Comparison of ENCODE assay signal across 3 cellular contexts in genomic region chr6:139832493-139832892, GRCh38.
TF ChIP-seq lines count a peak whose summit lies in the region.

No MANE protein-coding gene starts in this region.

TF ChIP-seq in GM23338, 12 proteins besides CTCF, POLR2A, EP300 and RAD21 (continued from another document and continues in another):
- TF ChIP-seq, protein P1, sequence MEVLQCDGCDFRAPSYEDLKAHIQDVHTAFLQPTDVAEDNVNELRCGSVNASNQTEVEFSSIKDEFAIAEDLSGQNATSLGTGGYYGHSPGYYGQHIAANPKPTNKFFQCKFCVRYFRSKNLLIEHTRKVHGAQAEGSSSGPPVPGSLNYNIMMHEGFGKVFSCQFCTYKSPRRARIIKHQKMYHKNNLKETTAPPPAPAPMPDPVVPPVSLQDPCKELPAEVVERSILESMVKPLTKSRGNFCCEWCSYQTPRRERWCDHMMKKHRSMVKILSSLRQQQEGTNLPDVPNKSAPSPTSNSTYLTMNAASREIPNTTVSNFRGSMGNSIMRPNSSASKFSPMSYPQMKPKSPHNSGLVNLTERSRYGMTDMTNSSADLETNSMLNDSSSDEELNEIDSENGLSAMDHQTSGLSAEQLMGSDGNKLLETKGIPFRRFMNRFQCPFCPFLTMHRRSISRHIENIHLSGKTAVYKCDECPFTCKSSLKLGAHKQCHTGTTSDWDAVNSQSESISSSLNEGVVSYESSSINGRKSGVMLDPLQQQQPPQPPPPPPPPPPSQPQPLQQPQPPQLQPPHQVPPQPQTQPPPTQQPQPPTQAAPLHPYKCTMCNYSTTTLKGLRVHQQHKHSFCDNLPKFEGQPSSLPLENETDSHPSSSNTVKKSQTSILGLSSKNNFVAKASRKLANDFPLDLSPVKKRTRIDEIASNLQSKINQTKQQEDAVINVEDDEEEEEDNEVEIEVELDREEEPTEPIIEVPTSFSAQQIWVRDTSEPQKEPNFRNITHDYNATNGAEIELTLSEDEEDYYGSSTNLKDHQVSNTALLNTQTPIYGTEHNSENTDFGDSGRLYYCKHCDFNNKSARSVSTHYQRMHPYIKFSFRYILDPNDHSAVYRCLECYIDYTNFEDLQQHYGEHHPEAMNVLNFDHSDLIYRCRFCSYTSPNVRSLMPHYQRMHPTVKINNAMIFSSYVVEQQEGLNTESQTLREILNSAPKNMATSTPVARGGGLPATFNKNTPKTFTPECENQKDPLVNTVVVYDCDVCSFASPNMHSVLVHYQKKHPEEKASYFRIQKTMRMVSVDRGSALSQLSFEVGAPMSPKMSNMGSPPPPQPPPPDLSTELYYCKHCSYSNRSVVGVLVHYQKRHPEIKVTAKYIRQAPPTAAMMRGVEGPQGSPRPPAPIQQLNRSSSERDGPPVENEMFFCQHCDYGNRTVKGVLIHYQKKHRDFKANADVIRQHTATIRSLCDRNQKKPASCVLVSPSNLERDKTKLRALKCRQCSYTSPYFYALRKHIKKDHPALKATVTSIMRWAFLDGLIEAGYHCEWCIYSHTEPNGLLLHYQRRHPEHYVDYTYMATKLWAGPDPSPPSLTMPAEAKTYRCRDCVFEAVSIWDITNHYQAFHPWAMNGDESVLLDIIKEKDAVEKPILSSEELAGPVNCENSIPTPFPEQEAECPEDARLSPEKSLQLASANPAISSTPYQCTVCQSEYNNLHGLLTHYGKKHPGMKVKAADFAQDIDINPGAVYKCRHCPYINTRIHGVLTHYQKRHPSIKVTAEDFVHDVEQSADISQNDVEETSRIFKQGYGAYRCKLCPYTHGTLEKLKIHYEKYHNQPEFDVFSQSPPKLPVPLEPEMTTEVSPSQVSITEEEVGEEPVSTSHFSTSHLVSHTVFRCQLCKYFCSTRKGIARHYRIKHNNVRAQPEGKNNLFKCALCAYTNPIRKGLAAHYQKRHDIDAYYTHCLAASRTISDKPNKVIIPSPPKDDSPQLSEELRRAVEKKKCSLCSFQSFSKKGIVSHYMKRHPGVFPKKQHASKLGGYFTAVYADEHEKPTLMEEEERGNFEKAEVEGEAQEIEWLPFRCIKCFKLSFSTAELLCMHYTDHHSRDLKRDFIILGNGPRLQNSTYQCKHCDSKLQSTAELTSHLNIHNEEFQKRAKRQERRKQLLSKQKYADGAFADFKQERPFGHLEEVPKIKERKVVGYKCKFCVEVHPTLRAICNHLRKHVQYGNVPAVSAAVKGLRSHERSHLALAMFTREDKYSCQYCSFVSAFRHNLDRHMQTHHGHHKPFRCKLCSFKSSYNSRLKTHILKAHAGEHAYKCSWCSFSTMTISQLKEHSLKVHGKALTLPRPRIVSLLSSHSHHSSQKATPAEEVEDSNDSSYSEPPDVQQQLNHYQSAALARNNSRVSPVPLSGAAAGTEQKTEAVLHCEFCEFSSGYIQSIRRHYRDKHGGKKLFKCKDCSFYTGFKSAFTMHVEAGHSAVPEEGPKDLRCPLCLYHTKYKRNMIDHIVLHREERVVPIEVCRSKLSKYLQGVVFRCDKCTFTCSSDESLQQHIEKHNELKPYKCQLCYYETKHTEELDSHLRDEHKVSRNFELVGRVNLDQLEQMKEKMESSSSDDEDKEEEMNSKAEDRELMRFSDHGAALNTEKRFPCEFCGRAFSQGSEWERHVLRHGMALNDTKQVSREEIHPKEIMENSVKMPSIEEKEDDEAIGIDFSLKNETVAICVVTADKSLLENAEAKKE (CRISPR knock-in tag; IDR thresholded peaks at IDR 0.05): no peak
- TF ChIP-seq EZH2 (IDR thresholded peaks at IDR 0.05; ENCODE audit: low read depth, unreplicated experiment) (no peak), CREB1 (CRISPR knock-in tag; IDR thresholded peaks at IDR 0.05; ENCODE audit: low read depth) (no peak), POLR2AphosphoS5 (IDR thresholded peaks at IDR 0.05; ENCODE audit: low read depth) (no peak), ETS1 (IDR thresholded peaks at IDR 0.05) (no peak)

TF ChIP-seq in neural cell, 6 proteins besides CTCF, POLR2A, EP300 and RAD21:
- TF ChIP-seq REST (IDR thresholded peaks at IDR 0.05; ENCODE audit: borderline replicate concordance): peak; percentile 79
- TF ChIP-seq POLR2AphosphoS5 (IDR thresholded peaks at IDR 0.05): peak; percentile 86
- TF ChIP-seq MXI1 (conservative IDR thresholded peaks at IDR 0.05; ENCODE audit: poor library complexity, severe bottlenecking): no peak
- TF ChIP-seq TAF1 (IDR thresholded peaks at IDR 0.05; ENCODE audit: low read depth): no peak
- TF ChIP-seq SMC3 (conservative IDR thresholded peaks at IDR 0.05; ENCODE audit: poor library complexity): no peak
- no peak for TF ChIP-seq EZH2 (IDR thresholded peaks at IDR 0.05; ENCODE audit: borderline replicate concordance, insufficient read depth, low read length, poor library complexity, severe bottlenecking)

TF ChIP-seq in HepG2, 621 proteins besides CTCF, POLR2A, EP300 and RAD21 (continues in another document):
- TF ChIP-seq AHDC1 (CRISPR knock-in tag; IDR thresholded peaks at IDR 0.05; ENCODE audit: borderline replicate concordance) (no peak), GLI4 (CRISPR knock-in tag; IDR thresholded peaks at IDR 0.05; ENCODE audit: borderline replicate concordance) (no peak), TP53 (CRISPR knock-in tag; conservative IDR thresholded peaks at IDR 0.05) (no peak), IKZF5 (CRISPR knock-in tag; IDR thresholded peaks at IDR 0.05) (no peak), ZNF430 (CRISPR knock-in tag; IDR thresholded peaks at IDR 0.05) (no peak), ARHGAP35 (CRISPR knock-in tag; IDR thresholded peaks at IDR 0.05; ENCODE audit: borderline replicate concordance) (no peak), MXD3 (CRISPR knock-in tag; IDR thresholded peaks at IDR 0.05) (no peak), ZFYVE20 (CRISPR knock-in tag; IDR thresholded peaks at IDR 0.05; ENCODE audit: borderline replicate concordance, low read depth) (no peak), ZNF687 (CRISPR knock-in tag; IDR thresholded peaks at IDR 0.05) (no peak), ZNF7 (CRISPR knock-in tag; IDR thresholded peaks at IDR 0.05) (no peak), RBM22 (optimal IDR thresholded peaks at IDR 0.05; ENCODE audit: low read length) (no peak), ZNF839 (CRISPR knock-in tag; IDR thresholded peaks at IDR 0.05; ENCODE audit: borderline replicate concordance) (no peak)
- TF ChIP-seq, protein P2, sequence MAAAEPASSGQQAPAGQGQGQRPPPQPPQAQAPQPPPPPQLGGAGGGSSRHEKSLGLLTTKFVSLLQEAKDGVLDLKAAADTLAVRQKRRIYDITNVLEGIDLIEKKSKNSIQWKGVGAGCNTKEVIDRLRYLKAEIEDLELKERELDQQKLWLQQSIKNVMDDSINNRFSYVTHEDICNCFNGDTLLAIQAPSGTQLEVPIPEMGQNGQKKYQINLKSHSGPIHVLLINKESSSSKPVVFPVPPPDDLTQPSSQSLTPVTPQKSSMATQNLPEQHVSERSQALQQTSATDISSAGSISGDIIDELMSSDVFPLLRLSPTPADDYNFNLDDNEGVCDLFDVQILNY (CRISPR knock-in tag; conservative IDR thresholded peaks at IDR 0.05): no peak
